ENCODE assay signal across 18 cellular contexts in genomic region chr7:117319211-117319610, GRCh38. TPM values are rescaled to one million over a fixed set of nuclear protein-coding genes. Genes with fewer than 3 reads are reported as not detected.
A peak's percentile ranks its signal among the peaks of the same experiment; 100 is the strongest.
DNase-seq lines count a peak whose midpoint lies in the region; TF ChIP-seq lines count a peak whose summit lies in the region.
"Had no signal": no experiment of that assay in that cellular context is flagged by ENCODE, and none has a peak within 500 bp of the region (broad histone marks: within the 10 kb centered on the region; RNA-seq: fewer than 3 reads in every experiment).

No MANE protein-coding gene starts in this region.

- H3K4me1 ChIP-seq in ovary (ENCODE audit: insufficient read depth): peaks cover 4% of the 10 kb centered on the region
- H3K4me1 ChIP-seq: BLaER1, Caco-2 had no signal

- no peaks in the 10 kb centered on the region for H3K27me3 ChIP-seq in ovary
- H3K27me3 ChIP-seq: BLaER1 had no signal

- TF ChIP-seq CTCF in GM20000 (IDR thresholded peaks at IDR 0.05; ENCODE audit: extremely low read depth, missing control alignments) (no peak), ovary (IDR thresholded peaks at IDR 0.05) (no peak)

- DNase-seq in EH (ENCODE audit: low read depth): peak; percentile 56
- peak; percentile 17 for DNase-seq in M059J (ENCODE audit: low read depth)
- peak; percentile 8 for DNase-seq in amniotic stem cell (lab: John Stamatoyannopoulos, UW)
- no peak for DNase-seq in D341Med (ENCODE audit: low spot score)
- DNase-seq in GM20000 (ENCODE audit: low spot score): no peak
- no peak for DNase-seq in ovary
- DNase-seq: Caco-2; CD4-positive, CD25-positive, alpha-beta regulatory T cell; CD8-positive, alpha-beta T cell; DMS 273 treated with DMSO at 0.1 percent for 48 hours; DMS79; GM23248; H9 had no signal

- no peak for TF ChIP-seq POLR2A in ovary (IDR thresholded peaks at IDR 0.05)

- no peaks in the 10 kb centered on the region for H3K9me3 ChIP-seq in ovary
- H3K9me3 ChIP-seq: Caco-2 had no signal

- no peaks in the 10 kb centered on the region for H3K36me3 ChIP-seq in ovary
- H3K36me3 ChIP-seq: BLaER1 had no signal

- no peak overlapping the region for H3K27ac ChIP-seq in ovary
- H3K27ac ChIP-seq: BLaER1, C4-2B, GM23248 had no signal

- WGBS in ovary, 3 donors: 88 to 90% (median 89%) methylated on average over 3 of the region's 3 CpGs

- TF ChIP-seq EP300 in ovary (IDR thresholded peaks at IDR 0.05): no peak

- intact Hi-C loops in ovary (cut with DNase I): no loop called here

- no peak overlapping the region for H3K4me3 ChIP-seq in ovary
- H3K4me3 ChIP-seq: BLaER1, GM23248 had no signal

RNA-seq across cellular contexts. Expression of gene WNT2, which starts 3.6 kb away (rescaled TPM):
- total RNA-seq in M059J (2014; rRNA removed; shearing (Covaris generic)): 0.20 and 0.44 TPM in 2 replicates
- 1 to 10 TPM in 1 of 7 donors, under 1 TPM in 4, not detected in 2; 0.17 to 2.1 (median 0.31) TPM for total RNA-seq in ovary
- 1 to 10 TPM in 1 of 2 donors, under 1 TPM in 1; 0.50 to 1.2 TPM for polyA plus RNA-seq in ovary
- total RNA-seq: A172; A673; Caco-2; CD4-positive, CD25-positive, alpha-beta regulatory T cell; CD8-positive, alpha-beta T cell; H1; H9 had no signal
- polyA plus RNA-seq: CD4-positive, CD25-positive, alpha-beta regulatory T cell; H1 had no signal

Comparison
In these comparisons a context has a peak if more than half of its experiments do, and no peak if none do; other contexts are left out.
1. DNase-seq: peak in EH (single experiment), M059J (single experiment) and amniotic stem cell (single experiment); none in D341Med (single experiment), GM20000 (single experiment) and ovary (0 of 5).